In the genomic region with DNA sequence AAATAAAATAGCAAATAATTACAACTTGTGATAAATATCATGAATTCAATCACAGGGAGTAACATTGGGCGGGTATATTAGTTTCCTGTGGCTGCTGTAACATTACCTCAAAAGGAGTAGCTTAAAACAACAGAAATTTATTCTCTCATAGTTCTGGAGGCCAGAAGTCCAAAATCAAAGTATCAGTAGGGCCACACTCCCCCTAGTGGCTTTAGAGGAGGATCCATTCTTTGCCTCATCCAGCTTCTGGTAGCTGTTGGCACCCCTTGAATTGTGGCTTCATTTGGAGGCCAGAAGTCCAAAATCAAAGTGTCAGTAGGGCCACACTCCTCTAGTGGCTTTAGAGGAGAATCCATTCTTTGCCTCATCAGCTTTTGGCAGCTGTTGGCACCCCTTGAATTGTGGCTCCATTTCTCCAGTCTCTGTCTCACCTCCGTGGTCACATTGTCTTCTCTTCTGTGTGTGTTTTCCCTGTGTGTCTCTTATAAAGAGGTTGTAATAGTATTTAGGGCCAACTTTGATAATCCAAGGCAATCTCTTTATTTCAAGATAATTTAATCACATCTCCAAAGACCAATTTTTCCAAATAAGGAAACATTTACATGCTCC, we compare ENCODE assay signal across 1 cellular context.
TF ChIP-seq lines count a peak whose summit lies in the region.

No MANE protein-coding gene starts in this region.

TF ChIP-seq in Ishikawa, 13 proteins besides CTCF, POLR2A, EP300 and RAD21 (continued from another document):
- TF ChIP-seq, protein P1, sequence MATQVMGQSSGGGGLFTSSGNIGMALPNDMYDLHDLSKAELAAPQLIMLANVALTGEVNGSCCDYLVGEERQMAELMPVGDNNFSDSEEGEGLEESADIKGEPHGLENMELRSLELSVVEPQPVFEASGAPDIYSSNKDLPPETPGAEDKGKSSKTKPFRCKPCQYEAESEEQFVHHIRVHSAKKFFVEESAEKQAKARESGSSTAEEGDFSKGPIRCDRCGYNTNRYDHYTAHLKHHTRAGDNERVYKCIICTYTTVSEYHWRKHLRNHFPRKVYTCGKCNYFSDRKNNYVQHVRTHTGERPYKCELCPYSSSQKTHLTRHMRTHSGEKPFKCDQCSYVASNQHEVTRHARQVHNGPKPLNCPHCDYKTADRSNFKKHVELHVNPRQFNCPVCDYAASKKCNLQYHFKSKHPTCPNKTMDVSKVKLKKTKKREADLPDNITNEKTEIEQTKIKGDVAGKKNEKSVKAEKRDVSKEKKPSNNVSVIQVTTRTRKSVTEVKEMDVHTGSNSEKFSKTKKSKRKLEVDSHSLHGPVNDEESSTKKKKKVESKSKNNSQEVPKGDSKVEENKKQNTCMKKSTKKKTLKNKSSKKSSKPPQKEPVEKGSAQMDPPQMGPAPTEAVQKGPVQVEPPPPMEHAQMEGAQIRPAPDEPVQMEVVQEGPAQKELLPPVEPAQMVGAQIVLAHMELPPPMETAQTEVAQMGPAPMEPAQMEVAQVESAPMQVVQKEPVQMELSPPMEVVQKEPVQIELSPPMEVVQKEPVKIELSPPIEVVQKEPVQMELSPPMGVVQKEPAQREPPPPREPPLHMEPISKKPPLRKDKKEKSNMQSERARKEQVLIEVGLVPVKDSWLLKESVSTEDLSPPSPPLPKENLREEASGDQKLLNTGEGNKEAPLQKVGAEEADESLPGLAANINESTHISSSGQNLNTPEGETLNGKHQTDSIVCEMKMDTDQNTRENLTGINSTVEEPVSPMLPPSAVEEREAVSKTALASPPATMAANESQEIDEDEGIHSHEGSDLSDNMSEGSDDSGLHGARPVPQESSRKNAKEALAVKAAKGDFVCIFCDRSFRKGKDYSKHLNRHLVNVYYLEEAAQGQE (IDR thresholded peaks at IDR 0.05; ENCODE audit: low read depth): no peak
- TF ChIP-seq FOXM1 (IDR thresholded peaks at IDR 0.05; ENCODE audit: borderline replicate concordance, low read depth): no peak
- TF ChIP-seq TEAD4 (IDR thresholded peaks at IDR 0.05): no peak
- no peak for TF ChIP-seq TCF12 (IDR thresholded peaks at IDR 0.05; ENCODE audit: low read depth)
- TF ChIP-seq NFIC (IDR thresholded peaks at IDR 0.05): no peak
- TF ChIP-seq, protein P2, sequence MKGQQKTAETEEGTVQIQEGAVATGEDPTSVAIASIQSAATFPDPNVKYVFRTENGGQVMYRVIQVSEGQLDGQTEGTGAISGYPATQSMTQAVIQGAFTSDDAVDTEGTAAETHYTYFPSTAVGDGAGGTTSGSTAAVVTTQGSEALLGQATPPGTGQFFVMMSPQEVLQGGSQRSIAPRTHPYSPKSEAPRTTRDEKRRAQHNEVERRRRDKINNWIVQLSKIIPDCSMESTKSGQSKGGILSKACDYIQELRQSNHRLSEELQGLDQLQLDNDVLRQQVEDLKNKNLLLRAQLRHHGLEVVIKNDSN (IDR thresholded peaks at IDR 0.05): no peak
